Comparison of ENCODE assay signal across 14 cellular contexts in genomic region chr2:153819501-153819900, GRCh38. TPM values are rescaled to one million over a fixed set of nuclear protein-coding genes. Genes with fewer than 3 reads are reported as not detected.
A peak's percentile ranks its signal among the peaks of the same experiment; 100 is the strongest.
DNase-seq lines count a peak whose midpoint lies in the region; ATAC-seq and TF ChIP-seq lines count a peak whose summit lies in the region.
"Had no signal": no experiment of that assay in that cellular context is flagged by ENCODE, and none has a peak within 500 bp of the region (broad histone marks: within the 10 kb centered on the region; RNA-seq: fewer than 3 reads in every experiment).

No MANE protein-coding gene starts in this region.

- H3K9me2 ChIP-seq in GM23338 (ENCODE audit: insufficient read depth) = no peaks in the 10 kb centered on the region

- no peak overlapping the region for H2AFZ ChIP-seq in GM23338

- no peaks in the 10 kb centered on the region for H3K36me3 ChIP-seq in GM23338 (ENCODE audit: insufficient read depth)

- no peak overlapping the region for H3K27ac Mint-ChIP-seq in GM23338
- H3K27ac Mint-ChIP-seq: CD4-positive, CD25-positive, alpha-beta regulatory T cell had no signal

- no peak overlapping the region for H3K4me3 Mint-ChIP-seq in GM23338
- H3K4me3 Mint-ChIP-seq: CD4-positive, CD25-positive, alpha-beta regulatory T cell had no signal

- H3K4me2 ChIP-seq in GM23338 = no peak overlapping the region

- no peaks in the 10 kb centered on the region for H3K4me1 ChIP-seq in GM23338 (ENCODE audit: insufficient read depth)

- H3K36me3 Mint-ChIP-seq in GM23338 (ENCODE audit: low read depth) = no peaks in the 10 kb centered on the region
- H3K36me3 Mint-ChIP-seq: CD4-positive, CD25-positive, alpha-beta regulatory T cell had no signal

- peak; percentile 26 for DNase-seq in GM23338 (ENCODE audit: low spot score)
- peak; percentile 6 for DNase-seq in NCI-H146 (lab: John Stamatoyannopoulos, UW)
- DNase-seq in SW480 (ENCODE audit: low spot score) = peak; percentile 3
- DNase-seq in left lobe of liver (ENCODE audit: low spot score) = no peak
- DNase-seq in activated CD4-positive, CD25-positive, alpha-beta regulatory T cell (lab: John Stamatoyannopoulos, UW) = no peak
- no peak for DNase-seq in G401 (ENCODE audit: low spot score)
- DNase-seq in inferior parietal cortex (ENCODE audit: extremely low spot score) = no peak
- DNase-seq: activated CD4-positive, CD25-positive, alpha-beta regulatory T cell treated with anti-CD3 and anti-CD28 coated beads, Interleukin-2, amount 50 U/mL, for 72 hours; activated gamma-delta T cell treated with Interleukin-2 at 50 U/mL for 16 hours; CD4-positive, CD25-positive, alpha-beta regulatory T cell; mucosa of descending colon; occipital lobe; stimulated activated CD4-positive, alpha-beta T cell treated with anti-CD3 and anti-CD28 coated beads, Interleukin-4, amount 100 ng/mL, for 4 hours; T-helper 2 cell had no signal

- peaks cover 2% of the 10 kb centered on the region for H3K27me3 Mint-ChIP-seq in GM23338 (ENCODE audit: insufficient read depth, low read depth, poor library complexity)
- H3K27me3 Mint-ChIP-seq: CD4-positive, CD25-positive, alpha-beta regulatory T cell had no signal

- H3K27ac ChIP-seq in GM23338 (ENCODE audit: low read depth) = no peak overlapping the region

- no peaks in the 10 kb centered on the region; the same call in 2 of the 3 replicates for H3K4me1 Mint-ChIP-seq in GM23338
- H3K4me1 Mint-ChIP-seq: CD4-positive, CD25-positive, alpha-beta regulatory T cell had no signal

- no peaks in the 10 kb centered on the region for H3K27me3 ChIP-seq in GM23338 (ENCODE audit: insufficient read depth)

- no peaks in the 10 kb centered on the region for H4K20me1 ChIP-seq in GM23338 (replicated peaks; ENCODE audit: insufficient read depth)

- no peak overlapping the region for H3K4me3 ChIP-seq in GM23338
- H3K4me3 ChIP-seq: mucosa of descending colon had no signal

- ATAC-seq in GM23338 = peak; percentile 98
- ATAC-seq in left lobe of liver = peak; percentile 21
- ATAC-seq: mucosa of descending colon had no signal

- no peaks in the 10 kb centered on the region for H3K79me2 ChIP-seq in GM23338 (replicated peaks; ENCODE audit: insufficient read depth)

- in situ Hi-C loops in G401 (cut with HindIII; ENCODE audit: low sequenced_read_pairs) = no loop called here

- no peaks in the 10 kb centered on the region for H3K9me3 Mint-ChIP-seq in GM23338

- no peaks in the 10 kb centered on the region for H3F3A ChIP-seq in GM23338 (replicated peaks; ENCODE audit: low read depth)

- peak; percentile 43 to 60 for TF ChIP-seq CTCF in GM23338 (conservative IDR thresholded peaks at IDR 0.05; ENCODE audit: low read depth in 2 of 2)

TF ChIP-seq in GM23338, 12 proteins besides CTCF, POLR2A, EP300 and RAD21:
- TF ChIP-seq CREB1 (CRISPR knock-in tag; IDR thresholded peaks at IDR 0.05; ENCODE audit: low read depth) (no peak), NANOG (IDR thresholded peaks at IDR 0.05; ENCODE audit: borderline replicate concordance) (no peak), ZNF331 (CRISPR knock-in tag; IDR thresholded peaks at IDR 0.05; ENCODE audit: low read depth) (no peak), ZNF114 (CRISPR knock-in tag; IDR thresholded peaks at IDR 0.05) (no peak), EZH2 (IDR thresholded peaks at IDR 0.05; ENCODE audit: low read depth, unreplicated experiment) (no peak), ETS1 (IDR thresholded peaks at IDR 0.05) (no peak)

RNA-seq across cellular contexts. Expression of gene GALNT13, which starts 52.2 kb away (rescaled TPM):
- 5.2 and 7.5 TPM in 2 replicates for total RNA-seq in GM23338 (2014; rRNA removed; shearing (Covaris generic))
- 3.5 and 4.4 TPM in 2 replicates for polyA plus RNA-seq in GM23338 (2016; fragmentation: Nextera tagmentation; extraction: Ambion mirVana)
- total RNA-seq in left lobe of liver = not detected
- 10.5 and 22.8 TPM in 2 replicates for total RNA-seq in G401 (2014; rRNA removed; shearing (Covaris generic))
- total RNA-seq: CD4-positive, CD25-positive, alpha-beta regulatory T cell had no signal

Comparison
In these comparisons a context has a peak if more than half of its experiments do, and no peak if none do; other contexts are left out.
1. DNase-seq: peak in GM23338 (single experiment), NCI-H146 (single experiment) and SW480 (single experiment); none in left lobe of liver (single experiment), activated CD4-positive, CD25-positive, alpha-beta regulatory T cell (0 of 4), G401 (single experiment) and inferior parietal cortex (single experiment).